In genomic region chr22:29216011-29216872, GRCh38 we compare ENCODE assay signal across 20 cellular contexts. TPM values are rescaled to one million over a fixed set of nuclear protein-coding genes. Genes with fewer than 3 reads are reported as not detected.
DNase-seq lines count a peak whose midpoint lies in the region; ATAC-seq and TF ChIP-seq lines count a peak whose summit lies in the region.
"Had no signal": no experiment of that assay in that cellular context is flagged by ENCODE, and none has a peak within 500 bp of the region (broad histone marks: within the 10 kb centered on the region; RNA-seq: fewer than 3 reads in every experiment).

No MANE protein-coding gene starts in this region.

- H3K9me3 Mint-ChIP-seq in dendritic cell treated with granulocyte-macrophage colony-stimulating factor and Interleukin-4, amounts not matched to agents 40 ng/mL and 50 ng/mL, for 4 days: no peaks in the 10 kb centered on the region
- H3K9me3 Mint-ChIP-seq in MCF 10A (ENCODE audit: unreplicated experiment): no peaks in the 10 kb centered on the region
- H3K9me3 Mint-ChIP-seq: CD14-positive monocyte had no signal

- H3K36me3 Mint-ChIP-seq in dendritic cell treated with granulocyte-macrophage colony-stimulating factor and Interleukin-4, amounts not matched to agents 40 ng/mL and 50 ng/mL, for 4 days (ENCODE audit: low read depth): no peaks in the 10 kb centered on the region
- H3K36me3 Mint-ChIP-seq in MCF 10A (ENCODE audit: insufficient read depth, unreplicated experiment): no peaks in the 10 kb centered on the region
- H3K36me3 Mint-ChIP-seq: CD14-positive monocyte had no signal

- intact Hi-C loops in dendritic cell treated with granulocyte-macrophage colony-stimulating factor and Interleukin-4, amounts not matched to agents 40 ng/mL and 50 ng/mL, for 4 days (cut with micrococcal nuclease): no loop called here
- intact Hi-C loops in MCF 10A (cut with micrococcal nuclease): no loop called here

- no peak overlapping the region for H2AFZ ChIP-seq in osteoblast (ENCODE audit: low read length)

- H3K27ac ChIP-seq in HEK293 (ENCODE audit: extremely low read depth, low read depth, low read length) (no peak overlapping the region), osteoblast (ENCODE audit: low read depth, low read length) (no peak overlapping the region)
- H3K27ac ChIP-seq: RWPE1, SJCRH30 had no signal

- H3K4me3 ChIP-seq in HEK293 (ENCODE audit: low read depth, low read length) (no peak overlapping the region), osteoblast (ENCODE audit: insufficient read depth, low read length) (no peak overlapping the region)
- H3K4me3 ChIP-seq: HAP-1, SJCRH30 had no signal

- H3K27me3 ChIP-seq in osteoblast (ENCODE audit: insufficient read depth, low read length): peaks cover 9% of the 10 kb centered on the region
- H3K27me3 ChIP-seq: SJCRH30 had no signal

- peak overlapping the region; percentile 67 for H3K27ac Mint-ChIP-seq in dendritic cell treated with granulocyte-macrophage colony-stimulating factor and Interleukin-4, amounts not matched to agents 40 ng/mL and 50 ng/mL, for 4 days
- H3K27ac Mint-ChIP-seq in MCF 10A (ENCODE audit: low read depth, unreplicated experiment): no peak overlapping the region

- no peaks in the 10 kb centered on the region for H3K27me3 Mint-ChIP-seq in dendritic cell treated with granulocyte-macrophage colony-stimulating factor and Interleukin-4, amounts not matched to agents 40 ng/mL and 50 ng/mL, for 4 days
- no peaks in the 10 kb centered on the region for H3K27me3 Mint-ChIP-seq in MCF 10A (ENCODE audit: insufficient read depth, unreplicated experiment)

- H3K4me1 Mint-ChIP-seq in dendritic cell treated with granulocyte-macrophage colony-stimulating factor and Interleukin-4, amounts not matched to agents 40 ng/mL and 50 ng/mL, for 4 days (ENCODE audit: low read depth): peaks cover 16% of the 10 kb centered on the region
- H3K4me1 Mint-ChIP-seq in MCF 10A (ENCODE audit: insufficient read depth, unreplicated experiment): no peaks in the 10 kb centered on the region

- H3K4me1 ChIP-seq in HEK293 (ENCODE audit: control insufficient read depth, insufficient read depth, low read length): no peaks in the 10 kb centered on the region
- no peaks in the 10 kb centered on the region for H3K4me1 ChIP-seq in osteoblast (ENCODE audit: insufficient read depth, low read length)
- H3K4me1 ChIP-seq: HAP-1 had no signal

- no peak overlapping the region for H3K4me3 Mint-ChIP-seq in dendritic cell treated with granulocyte-macrophage colony-stimulating factor and Interleukin-4, amounts not matched to agents 40 ng/mL and 50 ng/mL, for 4 days
- no peak overlapping the region for H3K4me3 Mint-ChIP-seq in MCF 10A (ENCODE audit: unreplicated experiment)
- H3K4me3 Mint-ChIP-seq: CD14-positive monocyte had no signal

- H3K9me3 ChIP-seq in HEK293 (ENCODE audit: control insufficient read depth, insufficient read depth, low read depth, low read length) (no peaks in the 10 kb centered on the region), osteoblast (ENCODE audit: low read depth, low read length) (no peaks in the 10 kb centered on the region)
- H3K9me3 ChIP-seq: HAP-1, SJCRH30 had no signal

- no TSS peak for BruUV-seq in MCF 10A (replicated peaks; lab: Mats Ljungman, UMichigan)

- ATAC-seq in GM21381 (IDR thresholded peaks at IDR 0.05; ENCODE audit: unreplicated experiment): no peak

- H4K20me1 ChIP-seq in osteoblast (ENCODE audit: insufficient read depth, low read length): no peaks in the 10 kb centered on the region

- H3K36me3 ChIP-seq in HEK293 (ENCODE audit: control insufficient read depth in 2 of 2, insufficient read depth in 1 of 2, low read length in 2 of 2) (no peaks in the 10 kb centered on the region), osteoblast (ENCODE audit: insufficient read depth, low read length) (no peaks in the 10 kb centered on the region)
- H3K36me3 ChIP-seq: HAP-1, SJCRH30 had no signal

- CTCF ChIA-PET in HEK293 (lab: Yijun Ruan, JAX): interaction anchor here (0.6 kb wide), 1 partner anchor 101 kb away, joined by 6 read pairs; no protein-coding TSS in a partner anchor
- CTCF ChIA-PET in MCF 10A (lab: Yijun Ruan, JAX): interaction anchor here (0.6 to 1.9 kb wide), 4 partner anchors 30 to 1297 kb away, joined by 3 to 5 read pairs (median 3); no protein-coding TSS in a partner anchor

- DNase-seq in 8988T (peak; percentile 8), osteoblast (ENCODE audit: insufficient read length, low spot score, missing footprints) (peak; percentile 80), MCF 10A (ENCODE audit: unreplicated experiment) (no peak)
- DNase-seq in stimulated activated CD4-positive, alpha-beta T cell treated with anti-CD3 and anti-CD28 coated beads, Interleukin-4, amount 100 ng/mL, for 24 hours: no peak
- no peak for DNase-seq in NK-92 treated with Interleukin-12 subunit alpha and Interleukin-12 subunit beta, amount 100 ng/mL, for 24 hours (lab: John Stamatoyannopoulos, UW)
- DNase-seq: Calu3, DMS79 treated with DMSO at 0.1 percent for 48 hours, GDM1, NCI-H1436 treated with DMSO at 0.1 percent for 48 hours, NCI-H2081, NCI-H510A treated with DMSO at 0.1 percent for 48 hours, OCI-M1 had no signal

- no peaks in the 10 kb centered on the region for H3K79me2 ChIP-seq in osteoblast (ENCODE audit: insufficient read depth, low read length)

- no peak overlapping the region for H3K4me2 ChIP-seq in osteoblast (ENCODE audit: insufficient read depth, low read length)

- POLR2A ChIA-PET in HEK293 (lab: Yijun Ruan, JAX): interaction anchor here (0.6 kb wide), 1 partner anchor 128 kb away, joined by 6 read pairs; no protein-coding TSS in a partner anchor
- POLR2A ChIA-PET in MCF 10A (lab: Yijun Ruan, JAX): no interaction called here

- TF ChIP-seq CTCF in HEK293 (tag by site-specific recombination; IDR thresholded peaks at IDR 0.05): no peak
- TF ChIP-seq CTCF in osteoblast (IDR thresholded peaks at IDR 0.05; ENCODE audit: extremely low read depth, low read depth, low read length): no peak
- TF ChIP-seq CTCF in MCF 10A (IDR thresholded peaks at IDR 0.05; ENCODE audit: unreplicated experiment): no peak

TF ChIP-seq in HEK293, 187 proteins besides CTCF, POLR2A, EP300 and RAD21:
- no peak for TF ChIP-seq ZNF768 (tag by site-specific recombination; IDR thresholded peaks at IDR 0.05)
- TF ChIP-seq ZNF548 (tag by site-specific recombination; IDR thresholded peaks at IDR 0.05): no peak
- no peak for TF ChIP-seq ZNF174 (tag by site-specific recombination; IDR thresholded peaks at IDR 0.05)
- no peak for TF ChIP-seq ZNF645 (tag by site-specific recombination; IDR thresholded peaks at IDR 0.05)
- TF ChIP-seq ZNF19 (tag by site-specific recombination; IDR thresholded peaks at IDR 0.05; ENCODE audit: low read depth): no peak
- no peak for TF ChIP-seq ZNF324 (tag by site-specific recombination; IDR thresholded peaks at IDR 0.05)
- TF ChIP-seq ZNF571 (tag by site-specific recombination; IDR thresholded peaks at IDR 0.05): no peak
- TF ChIP-seq GLIS1 (tag by site-specific recombination; IDR thresholded peaks at IDR 0.05): peak; percentile 81
- no peak for TF ChIP-seq PRDM4 (tag by site-specific recombination; IDR thresholded peaks at IDR 0.05)
- TF ChIP-seq ZNF623 (tag by site-specific recombination; IDR thresholded peaks at IDR 0.05): no peak
- no peak for TF ChIP-seq KLF8 (tag by site-specific recombination; IDR thresholded peaks at IDR 0.05)
- 0 out of 2 replicates have a peak, but pooled peaks have one; percentile 4 for TF ChIP-seq ZIC2 (tag by site-specific recombination; IDR thresholded peaks at IDR 0.05)
- no peak for TF ChIP-seq OVOL3 (tag by site-specific recombination; IDR thresholded peaks at IDR 0.05)
- TF ChIP-seq GLIS2 (tag by site-specific recombination; IDR thresholded peaks at IDR 0.05): 0 out of 2 replicates have a peak, but pooled peaks have one; percentile 22

RNA-seq across cellular contexts. Expression of gene EMID1, which starts 10.5 kb away (rescaled TPM):
- under 0.01 and 0.29 TPM in 2 replicates for total RNA-seq in osteoblast
- total RNA-seq in MCF 10A (2022): not detected in 2 replicates
- total RNA-seq: HT-29 had no signal

RNA-seq across cellular contexts. Expression of gene RHBDD3, which starts 51.5 kb away (rescaled TPM):
- total RNA-seq in osteoblast (25.0 and 32.7 TPM in 2 replicates), MCF 10A (2022) (32.5 and 48.0 TPM in 2 replicates)

RNA-seq across cellular contexts. Expression of gene EWSR1, which starts 51.8 kb away (rescaled TPM):
- 139 and 148 TPM in 2 replicates for total RNA-seq in osteoblast
- total RNA-seq in MCF 10A (2022): 403 and 486 TPM in 2 replicates

Comparison
In these comparisons a context has a peak if more than half of its experiments do, and no peak if none do; other contexts are left out.
1. DNase-seq: peak in 8988T (single experiment) and osteoblast (single experiment); none in stimulated activated CD4-positive, alpha-beta T cell treated with anti-CD3 and anti-CD28 coated beads, Interleukin-4, amount 100 ng/mL, for 24 hours (single experiment), NK-92 treated with Interleukin-12 subunit alpha and Interleukin-12 subunit beta, amount 100 ng/mL, for 24 hours (single experiment) and MCF 10A (single experiment).